Comparison of ENCODE assay signal across 27 cellular contexts in genomic region chr5:64201986-64202385, GRCh38. TPM values are rescaled to one million over a fixed set of nuclear protein-coding genes. Genes with fewer than 3 reads are reported as not detected.
"Had no signal": no experiment of that assay in that cellular context is flagged by ENCODE, and none has a peak within 500 bp of the region (broad histone marks: within the 10 kb centered on the region; RNA-seq: fewer than 3 reads in every experiment).

No MANE protein-coding gene starts in this region.

- FAIRE-seq: colon, urothelium cell line had no signal

- ATAC-seq: foreskin keratinocyte; gastroesophageal sphincter; heart left ventricle; left colon; lower lobe of right lung; naive thymus-derived CD8-positive, alpha-beta T cell; psoas muscle; right cardiac atrium; stimulated activated naive B cell treated with anti-CD40 and anti-IgM and Interleukin-4, amounts not matched to agents 10 μg/mL and 1 μg/mL and 100 μg/mL, for 72 hours had no signal

- H3K27me3 ChIP-seq: dorsolateral prefrontal cortex, foreskin keratinocyte, gastroesophageal sphincter, heart left ventricle, ovary, sigmoid colon, spleen, tibial nerve, upper lobe of left lung had no signal

- H3K4me1 ChIP-seq: foreskin keratinocyte, left ventricle myocardium inferior, lower lobe of right lung, psoas muscle, spleen, tibial nerve, upper lobe of left lung had no signal

- H3K36me3 ChIP-seq: gastroesophageal sphincter, left ventricle myocardium inferior, lower lobe of right lung, ovary, sigmoid colon, spleen, thoracic aorta, tibial nerve, upper lobe of left lung had no signal

- H3K9me3 ChIP-seq: gastroesophageal sphincter, heart left ventricle, left ventricle myocardium inferior, lower lobe of right lung, ovary, psoas muscle, sigmoid colon, spleen, thoracic aorta, tibial nerve, upper lobe of left lung had no signal

- H3K4me3 ChIP-seq: dorsolateral prefrontal cortex, gastroesophageal sphincter, heart left ventricle, left ventricle myocardium inferior, lower lobe of right lung, ovary, psoas muscle, sigmoid colon, skin epidermis, spleen, thoracic aorta, tibial nerve, upper lobe of left lung had no signal

- H3K27ac ChIP-seq: dorsolateral prefrontal cortex, foreskin keratinocyte, gastroesophageal sphincter, heart left ventricle, left ventricle myocardium inferior, lower lobe of right lung, ovary, psoas muscle, sigmoid colon, skin epidermis, spleen, thoracic aorta, tibial nerve, upper lobe of left lung had no signal

- DNase-seq: dorsolateral prefrontal cortex; effector CD4-positive, alpha-beta T cell; foreskin keratinocyte; heart left ventricle; hippocampal formation; islet precursor cell; kidney glomerular epithelial cell; left colon; left ventricle myocardium inferior; lower lobe of right lung; naive thymus-derived CD8-positive, alpha-beta T cell; nephron progenitor cell; occipital lobe; ovary; posterior cingulate gyrus; psoas muscle; right cardiac atrium; sigmoid colon; spleen; stimulated activated naive B cell treated with anti-CD40 and anti-IgM and Interleukin-4, amounts not matched to agents 10 μg/mL and 1 μg/mL and 100 μg/mL, for 72 hours; upper lobe of left lung had no signal

RNA-seq across cellular contexts. Expression of gene RNF180, which starts 36.3 kb away (rescaled TPM):
- total RNA-seq: naive thymus-derived CD8-positive, alpha-beta T cell had no signal
- polyA plus RNA-seq: naive thymus-derived CD8-positive, alpha-beta T cell had no signal
